1 cellular context compared by ENCODE assay signal in the genomic region with DNA sequence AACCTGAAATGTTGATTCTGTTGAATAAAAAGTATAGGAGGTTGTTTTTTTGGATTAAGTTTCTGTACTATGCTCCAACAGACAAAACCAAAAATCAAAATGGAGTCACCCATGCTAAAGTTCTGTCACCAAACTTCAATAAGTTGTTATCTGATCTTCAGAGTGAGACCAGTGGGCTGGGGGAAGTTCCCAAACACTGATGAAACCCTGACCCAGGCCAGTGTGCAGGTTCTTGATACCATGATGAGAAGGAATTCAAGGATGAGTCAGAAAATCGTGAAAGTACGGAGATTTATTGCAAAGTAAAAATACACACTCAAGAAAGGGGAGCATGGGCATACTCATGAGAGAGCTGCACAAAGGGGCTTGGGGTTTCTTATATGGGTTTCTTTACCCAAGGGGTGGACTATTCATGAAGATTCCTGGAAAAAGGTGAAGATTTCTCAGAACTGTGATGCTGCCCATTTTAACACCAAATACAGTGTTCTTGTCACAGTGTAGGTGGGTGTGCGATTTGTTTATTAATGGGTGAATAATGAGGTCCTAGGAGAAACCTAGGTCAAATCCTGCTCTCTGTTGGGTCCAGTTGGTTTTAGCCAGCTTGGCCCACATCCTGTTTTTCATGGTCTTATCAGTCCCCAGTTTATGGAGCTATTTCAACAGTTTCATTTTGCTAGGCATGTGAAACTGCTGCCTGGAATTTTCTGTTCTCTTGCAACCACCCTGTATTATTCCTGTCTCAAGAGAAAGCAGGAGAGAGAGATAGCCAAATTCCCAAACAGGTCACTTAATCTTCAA.
A peak's percentile ranks its signal among the peaks of the same experiment; 100 is the strongest.
TF ChIP-seq lines count a peak whose summit lies in the region.

No MANE protein-coding gene starts in this region.

TF ChIP-seq in K562, 482 proteins besides CTCF, POLR2A, EP300 and RAD21 (continued from another document and continues in another):
- TF ChIP-seq TAF1 (IDR thresholded peaks at IDR 0.05; ENCODE audit: control insufficient read depth, extremely low read depth, insufficient read depth, low read length, severe bottlenecking): no peak
- no peak for TF ChIP-seq HNRNPK (IDR thresholded peaks at IDR 0.05; ENCODE audit: low read depth, low read length, poor library complexity, severe bottlenecking)
- no peak for TF ChIP-seq ADNP (tag; IDR thresholded peaks at IDR 0.05)
- no peak for TF ChIP-seq GTF2F1 (IDR thresholded peaks at IDR 0.05; ENCODE audit: low read depth, low read length)
- TF ChIP-seq CEBPB (tag; IDR thresholded peaks at IDR 0.05): no peak
- TF ChIP-seq, protein P1, sequence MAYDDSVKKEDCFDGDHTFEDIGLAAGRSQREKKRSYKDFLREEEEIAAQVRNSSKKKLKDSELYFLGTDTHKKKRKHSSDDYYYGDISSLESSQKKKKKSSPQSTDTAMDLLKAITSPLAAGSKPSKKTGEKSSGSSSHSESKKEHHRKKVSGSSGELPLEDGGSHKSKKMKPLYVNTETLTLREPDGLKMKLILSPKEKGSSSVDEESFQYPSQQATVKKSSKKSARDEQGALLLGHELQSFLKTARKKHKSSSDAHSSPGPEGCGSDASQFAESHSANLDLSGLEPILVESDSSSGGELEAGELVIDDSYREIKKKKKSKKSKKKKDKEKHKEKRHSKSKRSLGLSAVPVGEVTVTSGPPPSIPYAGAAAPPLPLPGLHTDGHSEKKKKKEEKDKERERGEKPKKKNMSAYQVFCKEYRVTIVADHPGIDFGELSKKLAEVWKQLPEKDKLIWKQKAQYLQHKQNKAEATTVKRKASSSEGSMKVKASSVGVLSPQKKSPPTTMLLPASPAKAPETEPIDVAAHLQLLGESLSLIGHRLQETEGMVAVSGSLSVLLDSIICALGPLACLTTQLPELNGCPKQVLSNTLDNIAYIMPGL (CRISPR knock-in tag; IDR thresholded peaks at IDR 0.05): no peak
- TF ChIP-seq ZZZ3 (IDR thresholded peaks at IDR 0.05): no peak
- TF ChIP-seq, protein P2, sequence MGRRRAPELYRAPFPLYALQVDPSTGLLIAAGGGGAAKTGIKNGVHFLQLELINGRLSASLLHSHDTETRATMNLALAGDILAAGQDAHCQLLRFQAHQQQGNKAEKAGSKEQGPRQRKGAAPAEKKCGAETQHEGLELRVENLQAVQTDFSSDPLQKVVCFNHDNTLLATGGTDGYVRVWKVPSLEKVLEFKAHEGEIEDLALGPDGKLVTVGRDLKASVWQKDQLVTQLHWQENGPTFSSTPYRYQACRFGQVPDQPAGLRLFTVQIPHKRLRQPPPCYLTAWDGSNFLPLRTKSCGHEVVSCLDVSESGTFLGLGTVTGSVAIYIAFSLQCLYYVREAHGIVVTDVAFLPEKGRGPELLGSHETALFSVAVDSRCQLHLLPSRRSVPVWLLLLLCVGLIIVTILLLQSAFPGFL (CRISPR knock-in tag; IDR thresholded peaks at IDR 0.05): no peak
- TF ChIP-seq ESRRB (CRISPR knock-in tag; IDR thresholded peaks at IDR 0.05; ENCODE audit: borderline replicate concordance): no peak
- peak; percentile 73 for TF ChIP-seq GABPA (tag; conservative IDR thresholded peaks at IDR 0.05; ENCODE audit: low read depth)
- TF ChIP-seq, protein P3, sequence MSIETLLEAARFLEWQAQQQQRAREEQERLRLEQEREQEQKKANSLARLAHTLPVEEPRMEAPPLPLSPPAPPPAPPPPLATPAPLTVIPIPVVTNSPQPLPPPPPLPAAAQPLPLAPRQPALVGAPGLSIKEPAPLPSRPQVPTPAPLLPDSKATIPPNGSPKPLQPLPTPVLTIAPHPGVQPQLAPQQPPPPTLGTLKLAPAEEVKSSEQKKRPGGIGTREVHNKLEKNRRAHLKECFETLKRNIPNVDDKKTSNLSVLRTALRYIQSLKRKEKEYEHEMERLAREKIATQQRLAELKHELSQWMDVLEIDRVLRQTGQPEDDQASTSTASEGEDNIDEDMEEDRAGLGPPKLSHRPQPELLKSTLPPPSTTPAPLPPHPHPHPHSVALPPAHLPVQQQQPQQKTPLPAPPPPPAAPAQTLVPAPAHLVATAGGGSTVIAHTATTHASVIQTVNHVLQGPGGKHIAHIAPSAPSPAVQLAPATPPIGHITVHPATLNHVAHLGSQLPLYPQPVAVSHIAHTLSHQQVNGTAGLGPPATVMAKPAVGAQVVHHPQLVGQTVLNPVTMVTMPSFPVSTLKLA (conservative IDR thresholded peaks at IDR 0.05): no peak; a peak in 1 of 4 replicates
- TF ChIP-seq ZNF175 (CRISPR knock-in tag; IDR thresholded peaks at IDR 0.05; ENCODE audit: low read depth): peak; percentile 100
- peak; percentile 78 for TF ChIP-seq KLF13 (tag; IDR thresholded peaks at IDR 0.05; ENCODE audit: borderline replicate concordance, low read depth)
- peak; percentile 84 for TF ChIP-seq POLR2H (tag; IDR thresholded peaks at IDR 0.05; ENCODE audit: low read depth)
- peak; percentile 96 for TF ChIP-seq ZNF41 (CRISPR knock-in tag; conservative IDR thresholded peaks at IDR 0.05)
- peak; percentile 87 for TF ChIP-seq MECOM (CRISPR knock-in tag; IDR thresholded peaks at IDR 0.05)
- peak in 1 of 2 experiments; percentile 30; a peak in 1 of 4 replicates for TF ChIP-seq FOXA3 (CRISPR knock-in tag; conservative IDR thresholded peaks at IDR 0.05 in 1 of 2, IDR thresholded peaks at IDR 0.05 in 1 of 2)
- TF ChIP-seq EHMT2 (IDR thresholded peaks at IDR 0.05): no peak
- peak; percentile 82 for TF ChIP-seq IFI16 (CRISPR knock-in tag; IDR thresholded peaks at IDR 0.05)
- TF ChIP-seq, protein P4, sequence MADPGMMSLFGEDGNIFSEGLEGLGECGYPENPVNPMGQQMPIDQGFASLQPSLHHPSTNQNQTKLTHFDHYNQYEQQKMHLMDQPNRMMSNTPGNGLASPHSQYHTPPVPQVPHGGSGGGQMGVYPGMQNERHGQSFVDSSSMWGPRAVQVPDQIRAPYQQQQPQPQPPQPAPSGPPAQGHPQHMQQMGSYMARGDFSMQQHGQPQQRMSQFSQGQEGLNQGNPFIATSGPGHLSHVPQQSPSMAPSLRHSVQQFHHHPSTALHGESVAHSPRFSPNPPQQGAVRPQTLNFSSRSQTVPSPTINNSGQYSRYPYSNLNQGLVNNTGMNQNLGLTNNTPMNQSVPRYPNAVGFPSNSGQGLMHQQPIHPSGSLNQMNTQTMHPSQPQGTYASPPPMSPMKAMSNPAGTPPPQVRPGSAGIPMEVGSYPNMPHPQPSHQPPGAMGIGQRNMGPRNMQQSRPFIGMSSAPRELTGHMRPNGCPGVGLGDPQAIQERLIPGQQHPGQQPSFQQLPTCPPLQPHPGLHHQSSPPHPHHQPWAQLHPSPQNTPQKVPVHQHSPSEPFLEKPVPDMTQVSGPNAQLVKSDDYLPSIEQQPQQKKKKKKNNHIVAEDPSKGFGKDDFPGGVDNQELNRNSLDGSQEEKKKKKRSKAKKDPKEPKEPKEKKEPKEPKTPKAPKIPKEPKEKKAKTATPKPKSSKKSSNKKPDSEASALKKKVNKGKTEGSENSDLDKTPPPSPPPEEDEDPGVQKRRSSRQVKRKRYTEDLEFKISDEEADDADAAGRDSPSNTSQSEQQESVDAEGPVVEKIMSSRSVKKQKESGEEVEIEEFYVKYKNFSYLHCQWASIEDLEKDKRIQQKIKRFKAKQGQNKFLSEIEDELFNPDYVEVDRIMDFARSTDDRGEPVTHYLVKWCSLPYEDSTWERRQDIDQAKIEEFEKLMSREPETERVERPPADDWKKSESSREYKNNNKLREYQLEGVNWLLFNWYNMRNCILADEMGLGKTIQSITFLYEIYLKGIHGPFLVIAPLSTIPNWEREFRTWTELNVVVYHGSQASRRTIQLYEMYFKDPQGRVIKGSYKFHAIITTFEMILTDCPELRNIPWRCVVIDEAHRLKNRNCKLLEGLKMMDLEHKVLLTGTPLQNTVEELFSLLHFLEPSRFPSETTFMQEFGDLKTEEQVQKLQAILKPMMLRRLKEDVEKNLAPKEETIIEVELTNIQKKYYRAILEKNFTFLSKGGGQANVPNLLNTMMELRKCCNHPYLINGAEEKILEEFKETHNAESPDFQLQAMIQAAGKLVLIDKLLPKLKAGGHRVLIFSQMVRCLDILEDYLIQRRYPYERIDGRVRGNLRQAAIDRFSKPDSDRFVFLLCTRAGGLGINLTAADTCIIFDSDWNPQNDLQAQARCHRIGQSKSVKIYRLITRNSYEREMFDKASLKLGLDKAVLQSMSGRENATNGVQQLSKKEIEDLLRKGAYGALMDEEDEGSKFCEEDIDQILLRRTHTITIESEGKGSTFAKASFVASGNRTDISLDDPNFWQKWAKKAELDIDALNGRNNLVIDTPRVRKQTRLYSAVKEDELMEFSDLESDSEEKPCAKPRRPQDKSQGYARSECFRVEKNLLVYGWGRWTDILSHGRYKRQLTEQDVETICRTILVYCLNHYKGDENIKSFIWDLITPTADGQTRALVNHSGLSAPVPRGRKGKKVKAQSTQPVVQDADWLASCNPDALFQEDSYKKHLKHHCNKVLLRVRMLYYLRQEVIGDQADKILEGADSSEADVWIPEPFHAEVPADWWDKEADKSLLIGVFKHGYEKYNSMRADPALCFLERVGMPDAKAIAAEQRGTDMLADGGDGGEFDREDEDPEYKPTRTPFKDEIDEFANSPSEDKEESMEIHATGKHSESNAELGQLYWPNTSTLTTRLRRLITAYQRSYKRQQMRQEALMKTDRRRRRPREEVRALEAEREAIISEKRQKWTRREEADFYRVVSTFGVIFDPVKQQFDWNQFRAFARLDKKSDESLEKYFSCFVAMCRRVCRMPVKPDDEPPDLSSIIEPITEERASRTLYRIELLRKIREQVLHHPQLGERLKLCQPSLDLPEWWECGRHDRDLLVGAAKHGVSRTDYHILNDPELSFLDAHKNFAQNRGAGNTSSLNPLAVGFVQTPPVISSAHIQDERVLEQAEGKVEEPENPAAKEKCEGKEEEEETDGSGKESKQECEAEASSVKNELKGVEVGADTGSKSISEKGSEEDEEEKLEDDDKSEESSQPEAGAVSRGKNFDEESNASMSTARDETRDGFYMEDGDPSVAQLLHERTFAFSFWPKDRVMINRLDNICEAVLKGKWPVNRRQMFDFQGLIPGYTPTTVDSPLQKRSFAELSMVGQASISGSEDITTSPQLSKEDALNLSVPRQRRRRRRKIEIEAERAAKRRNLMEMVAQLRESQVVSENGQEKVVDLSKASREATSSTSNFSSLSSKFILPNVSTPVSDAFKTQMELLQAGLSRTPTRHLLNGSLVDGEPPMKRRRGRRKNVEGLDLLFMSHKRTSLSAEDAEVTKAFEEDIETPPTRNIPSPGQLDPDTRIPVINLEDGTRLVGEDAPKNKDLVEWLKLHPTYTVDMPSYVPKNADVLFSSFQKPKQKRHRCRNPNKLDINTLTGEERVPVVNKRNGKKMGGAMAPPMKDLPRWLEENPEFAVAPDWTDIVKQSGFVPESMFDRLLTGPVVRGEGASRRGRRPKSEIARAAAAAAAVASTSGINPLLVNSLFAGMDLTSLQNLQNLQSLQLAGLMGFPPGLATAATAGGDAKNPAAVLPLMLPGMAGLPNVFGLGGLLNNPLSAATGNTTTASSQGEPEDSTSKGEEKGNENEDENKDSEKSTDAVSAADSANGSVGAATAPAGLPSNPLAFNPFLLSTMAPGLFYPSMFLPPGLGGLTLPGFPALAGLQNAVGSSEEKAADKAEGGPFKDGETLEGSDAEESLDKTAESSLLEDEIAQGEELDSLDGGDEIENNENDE (IDR thresholded peaks at IDR 0.05; ENCODE audit: low read depth, low read length): no peak
- no peak for TF ChIP-seq FOS (IDR thresholded peaks at IDR 0.05; ENCODE audit: extremely low read depth, insufficient read length)
- TF ChIP-seq NR3C1 (CRISPR knock-in tag; IDR thresholded peaks at IDR 0.05): no peak
- TF ChIP-seq TAF9B (IDR thresholded peaks at IDR 0.05; ENCODE audit: partially characterized antibody): no peak
- TF ChIP-seq, protein P5, sequence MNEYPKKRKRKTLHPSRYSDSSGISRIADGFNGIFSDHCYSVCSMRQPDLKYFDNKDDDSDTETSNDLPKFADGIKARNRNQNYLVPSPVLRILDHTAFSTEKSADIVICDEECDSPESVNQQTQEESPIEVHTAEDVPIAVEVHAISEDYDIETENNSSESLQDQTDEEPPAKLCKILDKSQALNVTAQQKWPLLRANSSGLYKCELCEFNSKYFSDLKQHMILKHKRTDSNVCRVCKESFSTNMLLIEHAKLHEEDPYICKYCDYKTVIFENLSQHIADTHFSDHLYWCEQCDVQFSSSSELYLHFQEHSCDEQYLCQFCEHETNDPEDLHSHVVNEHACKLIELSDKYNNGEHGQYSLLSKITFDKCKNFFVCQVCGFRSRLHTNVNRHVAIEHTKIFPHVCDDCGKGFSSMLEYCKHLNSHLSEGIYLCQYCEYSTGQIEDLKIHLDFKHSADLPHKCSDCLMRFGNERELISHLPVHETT (CRISPR knock-in tag; conservative IDR thresholded peaks at IDR 0.05 in 1 of 2, IDR thresholded peaks at IDR 0.05 in 1 of 2): peak in 1 of 2 experiments; percentile 99; a peak in 2 of 4 replicates
- no peak for TF ChIP-seq ETV5 (CRISPR knock-in tag; IDR thresholded peaks at IDR 0.05; ENCODE audit: low read depth)
